Comparison of ENCODE assay signal across 9 cellular contexts in the genomic region with DNA sequence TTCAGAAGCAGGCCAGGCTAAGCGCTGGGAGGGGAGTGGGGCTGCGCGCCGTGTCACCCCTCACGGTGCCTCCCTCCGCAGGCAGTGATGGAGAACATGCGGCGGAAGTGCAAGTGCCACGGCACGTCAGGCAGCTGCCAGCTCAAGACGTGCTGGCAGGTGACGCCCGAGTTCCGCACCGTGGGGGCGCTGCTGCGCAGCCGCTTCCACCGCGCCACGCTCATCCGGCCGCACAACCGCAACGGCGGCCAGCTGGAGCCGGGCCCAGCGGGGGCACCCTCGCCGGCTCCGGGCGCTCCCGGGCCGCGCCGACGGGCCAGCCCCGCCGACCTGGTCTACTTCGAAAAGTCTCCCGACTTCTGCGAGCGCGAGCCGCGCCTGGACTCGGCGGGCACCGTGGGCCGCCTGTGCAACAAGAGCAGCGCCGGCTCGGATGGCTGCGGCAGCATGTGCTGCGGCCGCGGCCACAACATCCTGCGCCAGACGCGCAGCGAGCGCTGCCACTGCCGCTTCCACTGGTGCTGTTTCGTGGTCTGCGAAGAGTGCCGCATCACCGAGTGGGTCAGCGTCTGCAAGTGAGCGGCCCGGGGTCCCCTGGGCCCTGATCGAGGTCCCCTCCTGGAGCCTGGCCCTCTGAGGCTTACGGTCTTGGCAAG. TPM values are rescaled to one million over a fixed set of nuclear protein-coding genes. Genes with fewer than 3 reads are reported as not detected.
DNase-seq lines count a peak whose midpoint lies in the region; ATAC-seq lines count a peak whose summit lies in the region.
"Had no signal": no experiment of that assay in that cellular context is flagged by ENCODE, and none has a peak within 500 bp of the region (broad histone marks: within the 10 kb centered on the region; RNA-seq: fewer than 3 reads in every experiment).

No MANE protein-coding gene starts in this region.

- H3K4me1 ChIP-seq in ectodermal cell (ENCODE audit: control insufficient read depth, insufficient read depth, low read length) = peaks cover 39% of the 10 kb centered on the region
- peaks cover 63% of the 10 kb centered on the region for H3K4me1 ChIP-seq in mononuclear cell (ENCODE audit: insufficient read depth, low read length)

- DNase-seq in Ammon's horn (ENCODE audit: low spot score) (peak; percentile 73), NCI-H526 treated with DMSO at 0.1 percent for 48 hours (lab: John Stamatoyannopoulos, UW) (peak; percentile 46)
- peak; percentile 79 for DNase-seq in activated CD4-positive, alpha-beta T cell treated with anti-CD3 and anti-CD28 coated beads, Interleukin-2, amount 50 U/mL, for 4 hours
- DNase-seq in stimulated activated CD8-positive, alpha-beta memory T cell treated with anti-CD3 and anti-CD28 coated beads, Interleukin-2, amount 100 ng/mL, for 48 hours (ENCODE audit: low read depth in 2 of 2) = peak; percentile 71 to 73

- peak overlapping the region; percentile 15 for H3K4me3 ChIP-seq in ectodermal cell (ENCODE audit: insufficient read depth, low read depth, low read length)
- H3K4me3 ChIP-seq in mononuclear cell (ENCODE audit: low read length) = peak overlapping the region; percentile 27

- 3% methylated on average over 72 of the region's 72 CpGs for WGBS in ectodermal cell, 2 experiments

- H3K27ac ChIP-seq in ectodermal cell (ENCODE audit: insufficient read depth, low read depth, low read length, poor library complexity, severe bottlenecking) = no peak overlapping the region

- ATAC-seq in GM18909 (IDR thresholded peaks at IDR 0.05; ENCODE audit: poor library complexity, unreplicated experiment) (peak; percentile 55), HG03139 (IDR thresholded peaks at IDR 0.05; ENCODE audit: unreplicated experiment) (peak; percentile 34)

- no peaks in the 10 kb centered on the region for H3K36me3 ChIP-seq in ectodermal cell (ENCODE audit: control insufficient read depth, insufficient read depth, low read length)

- H3K9me3 ChIP-seq in ectodermal cell (ENCODE audit: control insufficient read depth, low read length) (no peaks in the 10 kb centered on the region), mononuclear cell (ENCODE audit: low read depth, low read length) (no peaks in the 10 kb centered on the region)

- peaks cover 95% of the 10 kb centered on the region for H3K27me3 ChIP-seq in ectodermal cell (ENCODE audit: control insufficient read depth, insufficient read depth, low read length, poor library complexity, severe bottlenecking)
- peaks cover 35% of the 10 kb centered on the region for H3K27me3 ChIP-seq in mononuclear cell (ENCODE audit: insufficient read depth, low read length)

RNA-seq across cellular contexts. Expression of gene WNT10A, which starts 12.2 kb away (rescaled TPM):
- 0.61 TPM for polyA plus RNA-seq in ectodermal cell (2013, experiment 1 of 4)
- polyA plus RNA-seq in ectodermal cell (2013, experiment 2 of 4) = 0.55 TPM
- polyA plus RNA-seq in ectodermal cell (2013, experiment 3 of 4) = 0.64 TPM
- 0.41 TPM for polyA plus RNA-seq in ectodermal cell (2013, experiment 4 of 4)
- total RNA-seq in mononuclear cell = 1.5 TPM

RNA-seq across cellular contexts. Expression of gene WNT6, which starts 33.2 kb away (rescaled TPM):
- polyA plus RNA-seq in ectodermal cell (2013, experiment 1 of 4) = 0.39 TPM
- polyA plus RNA-seq in ectodermal cell (2013, experiment 2 of 4) = 0.25 TPM
- polyA plus RNA-seq in ectodermal cell (2013, experiment 3 of 4) = 0.27 TPM
- 0.41 TPM for polyA plus RNA-seq in ectodermal cell (2013, experiment 4 of 4)
- total RNA-seq in mononuclear cell = not detected
- total RNA-seq: T-helper 2 cell treated with Interferon-gamma antibody and Interleukin-4, amounts not matched to agents 100 ng/mL and 5 ng/mL, for 36 hours had no signal
